Comparison of ENCODE assay signal across 8 cellular contexts in genomic region chr18:46148810-46149209, GRCh38. TPM values are rescaled to one million over a fixed set of nuclear protein-coding genes. Genes with fewer than 3 reads are reported as not detected.
A peak's percentile ranks its signal among the peaks of the same experiment; 100 is the strongest.
DNase-seq lines count a peak whose midpoint lies in the region; ATAC-seq and TF ChIP-seq lines count a peak whose summit lies in the region.

No MANE protein-coding gene starts in this region.

- TF ChIP-seq POLR2A in spleen (IDR thresholded peaks at IDR 0.05), result no peak

- H3K27me3 ChIP-seq in ascending aorta (no peaks in the 10 kb centered on the region), right cardiac atrium (ENCODE audit: control insufficient read depth, insufficient read depth) (no peaks in the 10 kb centered on the region), spleen (replicated peaks in 1 of 7) (no peaks in the 10 kb centered on the region)

- no peak overlapping the region for H3K4me3 ChIP-seq in ascending aorta
- H3K4me3 ChIP-seq in right cardiac atrium (ENCODE audit: low read length), result no peak overlapping the region
- H3K4me3 ChIP-seq in spleen, result no peak overlapping the region

- WGBS in right cardiac atrium, result 6% methylated on average over 2 of the region's 2 CpGs
- 14 to 26% (median 22%) methylated on average over 2 of the region's 2 CpGs for WGBS in spleen, 5 donors

- H3K9me3 ChIP-seq in ascending aorta (no peaks in the 10 kb centered on the region), right cardiac atrium (ENCODE audit: control insufficient read depth, low read length) (no peaks in the 10 kb centered on the region), spleen (no peaks in the 10 kb centered on the region)

- TF ChIP-seq CTCF in ascending aorta (IDR thresholded peaks at IDR 0.05) (peak; percentile 36 to 63 (median 49)), spleen (IDR thresholded peaks at IDR 0.05 in 8 of 11, conservative IDR thresholded peaks at IDR 0.05 in 3 of 11) (peak; percentile 43 to 80 (median 70))

- H3K4me1 ChIP-seq in ascending aorta (no peaks in the 10 kb centered on the region), right cardiac atrium (ENCODE audit: control insufficient read depth, insufficient read depth, low read length) (peaks cover 2% of the 10 kb centered on the region), spleen (peaks cover 0 to 14% (median 0%) of the 10 kb centered on the region in 6 donors)

- peak; percentile 54 for DNase-seq in NCI-H510A treated with DMSO at 0.1 percent for 48 hours (lab: John Stamatoyannopoulos, UW)
- DNase-seq in NCI-H510A (lab: John Stamatoyannopoulos, UW), result no peak
- DNase-seq in LoVo (ENCODE audit: low spot score), result peak; percentile 51
- DNase-seq in SHP77 (lab: John Stamatoyannopoulos, UW), result peak; percentile 48 to 61
- DNase-seq in ascending aorta (ENCODE audit: low spot score in 2 of 2), result peak in 1 of 2 donors; percentile 69
- no peak for DNase-seq in right cardiac atrium
- DNase-seq in spleen, result no peak

- intact Hi-C loops in ascending aorta (cut with DNase I) (loop anchor here (1.0 kb wide), 1 partner anchor 509 kb away; no protein-coding TSS in a partner anchor), right cardiac atrium (cut with DNase I) (loop anchor here in 2 of 4 donors (10.0 kb wide), 2 partner anchors 506 to 516 kb away; partner anchors contain the start of gene LOXHD1 (in 1 of the 2)), spleen (cut with DNase I; ENCODE audit: low total_unique reads) (loop anchor here (5.0 kb wide), 1 partner anchor 508 kb away; the partner anchor contains the start of gene LOXHD1)

- H3K27ac ChIP-seq in ascending aorta, result no peak overlapping the region
- H3K27ac ChIP-seq in right cardiac atrium (ENCODE audit: low read length), result no peak overlapping the region
- no peak overlapping the region for H3K27ac ChIP-seq in spleen

- ATAC-seq in right cardiac atrium (peak; percentile 32 to 48), GM21367 (IDR thresholded peaks at IDR 0.05; ENCODE audit: unreplicated experiment) (no peak)

- H3K36me3 ChIP-seq in ascending aorta, result no peaks in the 10 kb centered on the region
- no peaks in the 10 kb centered on the region for H3K36me3 ChIP-seq in spleen

RNA-seq across cellular contexts. Expression of gene HAUS1, which starts 44.6 kb away (rescaled TPM):
- 5.0 TPM for total RNA-seq in ascending aorta
- 10 to 100 TPM in 1 of 4 donors, 1 to 10 TPM in 3; 8.8 to 13.0 (median 9.2) TPM for total RNA-seq in right cardiac atrium
- polyA plus RNA-seq in right cardiac atrium, result 15.0 TPM
- total RNA-seq in spleen, result 10 to 100 TPM; 15.6 to 21.6 (median 17.8) TPM
- 10 to 100 TPM; 31.4 to 44.9 (median 34.6) TPM for polyA plus RNA-seq in spleen

RNA-seq across cellular contexts. Expression of gene ATP5F1A, which starts 50.7 kb away (rescaled TPM):
- total RNA-seq in ascending aorta, result 273 TPM
- total RNA-seq in right cardiac atrium, result 1,000 to 10,000 TPM; 1,050 to 1,210 (median 1,148) TPM
- 1,401 TPM for polyA plus RNA-seq in right cardiac atrium
- 100 to 1,000 TPM; 250 to 364 (median 271) TPM for total RNA-seq in spleen
- 100 to 1,000 TPM; 188 to 283 (median 216) TPM for polyA plus RNA-seq in spleen

Comparison
In these comparisons a context has a peak if more than half of its experiments do, and no peak if none do; other contexts are left out.
1. DNase-seq: peak in NCI-H510A treated with DMSO at 0.1 percent for 48 hours (single experiment), LoVo (single experiment) and SHP77 (2 of 2); none in NCI-H510A (single experiment), right cardiac atrium (0 of 3) and spleen (single experiment).